ENCODE assay signal across 2 cellular contexts in the genomic region with DNA sequence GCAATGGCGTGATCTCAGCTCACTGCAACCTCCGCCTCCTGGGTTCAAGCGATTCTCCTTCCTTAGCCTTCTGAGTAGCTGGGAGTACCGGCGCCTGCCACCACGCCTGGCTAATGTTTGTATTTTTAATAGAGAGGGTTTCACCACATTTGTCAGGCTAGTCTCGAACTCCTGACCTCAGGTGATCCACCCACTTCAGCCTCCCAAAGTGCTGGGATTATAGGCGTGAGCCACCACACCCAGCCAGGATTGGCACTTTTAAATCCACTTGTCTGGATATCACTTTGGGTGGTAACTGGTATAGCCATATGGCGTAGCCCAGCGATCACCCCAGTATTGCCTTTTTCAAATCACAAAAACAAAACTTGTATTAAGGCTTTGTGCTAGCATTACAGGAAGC. TPM values are rescaled to one million over a fixed set of nuclear protein-coding genes. Genes with fewer than 3 reads are reported as not detected.
"Had no signal": no experiment of that assay in that cellular context is flagged by ENCODE, and none has a peak within 500 bp of the region (broad histone marks: within the 10 kb centered on the region; RNA-seq: fewer than 3 reads in every experiment).

No MANE protein-coding gene starts in this region.

RNA-seq across cellular contexts. Expression of gene IFI35, which starts 12.7 kb away (rescaled TPM):
- polyA plus RNA-seq: neural cell had no signal

RNA-seq across cellular contexts. Expression of gene PTGES3L, which starts 14.0 kb away (rescaled TPM):
- total RNA-seq: right lobe of liver had no signal
